In genomic region chr9:20988916-20989315, GRCh38 we compare ENCODE assay signal across 23 cellular contexts. TPM values are rescaled to one million over a fixed set of nuclear protein-coding genes. Genes with fewer than 3 reads are reported as not detected.
DNase-seq lines count a peak whose midpoint lies in the region; ATAC-seq, FAIRE-seq and TF ChIP-seq lines count a peak whose summit lies in the region.
"Had no signal": no experiment of that assay in that cellular context is flagged by ENCODE, and none has a peak within 500 bp of the region (broad histone marks: within the 10 kb centered on the region; RNA-seq: fewer than 3 reads in every experiment).

No MANE protein-coding gene starts in this region.

- ATAC-seq in heart left ventricle (no peak), HG02938 (IDR thresholded peaks at IDR 0.05; ENCODE audit: unreplicated experiment) (no peak)
- ATAC-seq: HepG2; left ventricle myocardium superior; right cardiac atrium; stimulated activated effector memory CD8-positive, alpha-beta T cell treated with anti-CD3 and anti-CD28 coated beads, Interleukin-12 subunit alpha, Interleukin-12 subunit beta, amount 100 ng/mL, for 72 hours had no signal

- H3K36me3 ChIP-seq in bronchial epithelial cell (ENCODE audit: control insufficient read depth, insufficient read depth, low read length): peaks cover 5% of the 10 kb centered on the region
- H3K36me3 ChIP-seq in heart left ventricle: peaks cover 0 to 69% (median 24%) of the 10 kb centered on the region in 9 donors
- H3K36me3 ChIP-seq in PC-9 (ENCODE audit: low read depth): no peaks in the 10 kb centered on the region

- BruUV-seq in PC-9 (replicated peaks; lab: Mats Ljungman, UMichigan): no TSS peak

- TF ChIP-seq CTCF in CD14-positive monocyte (IDR thresholded peaks at IDR 0.05) (no peak), HL-60 (IDR thresholded peaks at IDR 0.05; ENCODE audit: insufficient read depth, low read length) (no peak), bronchial epithelial cell (IDR thresholded peaks at IDR 0.05; ENCODE audit: insufficient read depth, low read length, severe bottlenecking) (no peak), heart left ventricle (IDR thresholded peaks at IDR 0.05) (no peak), PC-9 (conservative IDR thresholded peaks at IDR 0.05) (no peak)

- no peak for FAIRE-seq in bronchial epithelial cell (lab: Jason Lieb, UNC)
- FAIRE-seq: GM19239, HepG2 had no signal

- peak overlapping the region in 6 of 7 donors; percentile 72 to 97 (median 96) for H3K27ac Mint-ChIP-seq in CD14-positive monocyte
- H3K27ac Mint-ChIP-seq: activated naive CD8-positive, alpha-beta T cell; activated T-helper 1 cell treated with anti-CD3 and anti-CD28 coated beads, Interleukin-12 subunit alpha, Interleukin-12 subunit beta, Interleukin-2, Interleukin-4 antibody, amounts not matched to agents 30 ng/mL and 10 ng/mL and 1 ng/mL, durations not matched to agents 14 hours and 24 hours and 36 hours; stimulated activated effector memory CD8-positive, alpha-beta T cell treated with anti-CD3 and anti-CD28 coated beads, Interleukin-12 subunit alpha, Interleukin-12 subunit beta, amount 100 ng/mL, for 72 hours had no signal

- H3K4me3 ChIP-seq in HL-60 (replicated peaks; ENCODE audit: insufficient read depth, low read length) (no peak overlapping the region), bronchial epithelial cell (ENCODE audit: low read depth, low read length) (no peak overlapping the region), heart left ventricle (no peak overlapping the region), PC-9 (no peak overlapping the region)
- H3K4me3 ChIP-seq: testis had no signal

- DNase-seq in CD14-positive monocyte (ENCODE audit: low spot score) (no peak), HL-60 (ENCODE audit: low read depth in 1 of 2, low spot score in 1 of 2) (no peak), bronchial epithelial cell (ENCODE audit: low read depth) (peak; percentile 83), myocyte (ENCODE audit: low read depth) (peak; percentile 9), heart left ventricle (no peak), PC-9 (no peak)
- DNase-seq: activated CD4-positive, CD25-positive, alpha-beta regulatory T cell treated with anti-CD3 and anti-CD28 coated beads, Interleukin-2, amount 50 U/mL, for 72 hours; AML-193; Caco-2; erythroblast; glutamatergic neuron; GOT3; left ventricle myocardium superior; NCI-H146; NCI-H226; right cardiac atrium; testis had no signal

- H2AFZ ChIP-seq in PC-9: no peak overlapping the region

- POLR2A ChIA-PET in PC-9 (lab: Charles Lee; ENCODE audit: unreplicated experiment): no interaction called here

- H3K4me1 ChIP-seq in heart left ventricle: peaks cover 0 to 25% (median 0%) of the 10 kb centered on the region in 12 donors
- no peaks in the 10 kb centered on the region for H3K4me1 ChIP-seq in PC-9 (replicated peaks; ENCODE audit: insufficient read depth)
- H3K4me1 ChIP-seq: Caco-2, testis had no signal

- no peaks in the 10 kb centered on the region for H3K9me2 ChIP-seq in PC-9 (ENCODE audit: insufficient read depth)

- CTCF ChIA-PET in PC-9 (lab: Charles Lee): no interaction called here

- H3K9me3 ChIP-seq in heart left ventricle (no peaks in the 10 kb centered on the region), PC-9 (ENCODE audit: insufficient read depth, low read depth) (no peaks in the 10 kb centered on the region)
- H3K9me3 ChIP-seq: Caco-2, testis had no signal

- no peak overlapping the region for H3K4me2 ChIP-seq in PC-9

- no peaks in the 10 kb centered on the region for H3K79me2 ChIP-seq in PC-9 (ENCODE audit: low read depth)

- no peaks in the 10 kb centered on the region for H3K27me3 Mint-ChIP-seq in CD14-positive monocyte (ENCODE audit: low read depth in 3 of 3)
- H3K27me3 Mint-ChIP-seq: activated naive CD8-positive, alpha-beta T cell had no signal

- peaks cover 0 to 12% (median 3%) of the 10 kb centered on the region in 7 donors for H3K9me3 Mint-ChIP-seq in CD14-positive monocyte
- H3K9me3 Mint-ChIP-seq: activated T-helper 1 cell treated with anti-CD3 and anti-CD28 coated beads, Interleukin-12 subunit alpha, Interleukin-12 subunit beta, Interleukin-2, Interleukin-4 antibody, amounts not matched to agents 30 ng/mL and 10 ng/mL and 1 ng/mL, durations not matched to agents 14 hours and 24 hours and 36 hours; stimulated activated effector memory CD8-positive, alpha-beta T cell treated with anti-CD3 and anti-CD28 coated beads, Interleukin-12 subunit alpha, Interleukin-12 subunit beta, amount 100 ng/mL, for 72 hours had no signal

- TF ChIP-seq POLR2A in heart left ventricle (IDR thresholded peaks at IDR 0.05): no peak

- WGBS in heart left ventricle, 4 donors: 60 to 80% (median 61%) methylated on average over 3 of the region's 3 CpGs

- H3K4me1 Mint-ChIP-seq in CD14-positive monocyte: peaks cover 50% of the 10 kb centered on the region
- H3K4me1 Mint-ChIP-seq: stimulated activated effector memory CD8-positive, alpha-beta T cell treated with anti-CD3 and anti-CD28 coated beads, Interleukin-12 subunit alpha, Interleukin-12 subunit beta, amount 100 ng/mL, for 72 hours had no signal

- no peaks in the 10 kb centered on the region for H3F3A ChIP-seq in PC-9 (ENCODE audit: insufficient read depth, low read depth)

- H4K20me1 ChIP-seq in PC-9 (ENCODE audit: insufficient read depth): no peaks in the 10 kb centered on the region

- H3K27me3 ChIP-seq in HL-60 (ENCODE audit: insufficient read depth, poor library complexity, severe bottlenecking): no peaks in the 10 kb centered on the region
- no peaks in the 10 kb centered on the region for H3K27me3 ChIP-seq in bronchial epithelial cell (ENCODE audit: control insufficient read depth, insufficient read depth, low read length)
- no peaks in the 10 kb centered on the region for H3K27me3 ChIP-seq in heart left ventricle
- H3K27me3 ChIP-seq in PC-9 (ENCODE audit: insufficient read depth, low read depth): no peaks in the 10 kb centered on the region
- H3K27me3 ChIP-seq: testis had no signal

- intact Hi-C loops in CD14-positive monocyte (cut with micrococcal nuclease): no loop called here
- intact Hi-C loops in heart left ventricle (cut with DNase I): loop anchor here in 1 of 10 donors (10.0 kb wide), 1 partner anchor 116 kb away; no protein-coding TSS in a partner anchor
- intact Hi-C loops in PC-9 (cut with micrococcal nuclease; ENCODE audit: unreplicated experiment): no loop called here

- H3K27ac ChIP-seq in HL-60 (replicated peaks): peak overlapping the region; percentile 89
- H3K27ac ChIP-seq in heart left ventricle: no peak overlapping the region
- no peak overlapping the region for H3K27ac ChIP-seq in PC-9
- H3K27ac ChIP-seq: testis had no signal

- H3K36me3 Mint-ChIP-seq in CD14-positive monocyte: peaks cover 2 to 8% of the 10 kb centered on the region in 2 donors

- no peak overlapping the region for H3K4me3 Mint-ChIP-seq in CD14-positive monocyte
- H3K4me3 Mint-ChIP-seq: activated naive CD8-positive, alpha-beta T cell; activated T-helper 1 cell treated with anti-CD3 and anti-CD28 coated beads, Interleukin-12 subunit alpha, Interleukin-12 subunit beta, Interleukin-2, Interleukin-4 antibody, amounts not matched to agents 30 ng/mL and 10 ng/mL and 1 ng/mL, durations not matched to agents 14 hours and 24 hours and 36 hours; stimulated activated effector memory CD8-positive, alpha-beta T cell treated with anti-CD3 and anti-CD28 coated beads, Interleukin-12 subunit alpha, Interleukin-12 subunit beta, amount 100 ng/mL, for 72 hours had no signal

RNA-seq across cellular contexts. Expression of gene HACD4, which starts 42.5 kb away (rescaled TPM):
- 10 to 100 TPM; 23.9 to 28.7 TPM for polyA plus RNA-seq in CD14-positive monocyte
- 0.79 and 2.4 TPM in 2 replicates for total RNA-seq in bronchial epithelial cell
- 0.10 and 0.16 TPM in 2 replicates for total RNA-seq in myocyte
- polyA plus RNA-seq in myocyte (2012): 0.08 TPM
- 1 to 10 TPM in 2 of 9 donors, under 1 TPM in 7; 0.33 to 2.8 (median 0.69) TPM for total RNA-seq in heart left ventricle
- under 1 TPM; 0.23 to 0.37 TPM for polyA plus RNA-seq in heart left ventricle
- 2.4 and 4.5 TPM in 2 replicates for total RNA-seq in PC-9 (2021)
- total RNA-seq: Caco-2, HepG2 had no signal
- polyA plus RNA-seq: HepG2 had no signal

Comparison
In these comparisons a context has a peak if more than half of its experiments do, and no peak if none do; other contexts are left out.
1. DNase-seq: peak in bronchial epithelial cell (single experiment) and myocyte (single experiment); none in CD14-positive monocyte (single experiment), HL-60 (0 of 2), heart left ventricle (0 of 5) and PC-9 (0 of 2).